ENCODE assay signal across 8 cellular contexts in the genomic region with DNA sequence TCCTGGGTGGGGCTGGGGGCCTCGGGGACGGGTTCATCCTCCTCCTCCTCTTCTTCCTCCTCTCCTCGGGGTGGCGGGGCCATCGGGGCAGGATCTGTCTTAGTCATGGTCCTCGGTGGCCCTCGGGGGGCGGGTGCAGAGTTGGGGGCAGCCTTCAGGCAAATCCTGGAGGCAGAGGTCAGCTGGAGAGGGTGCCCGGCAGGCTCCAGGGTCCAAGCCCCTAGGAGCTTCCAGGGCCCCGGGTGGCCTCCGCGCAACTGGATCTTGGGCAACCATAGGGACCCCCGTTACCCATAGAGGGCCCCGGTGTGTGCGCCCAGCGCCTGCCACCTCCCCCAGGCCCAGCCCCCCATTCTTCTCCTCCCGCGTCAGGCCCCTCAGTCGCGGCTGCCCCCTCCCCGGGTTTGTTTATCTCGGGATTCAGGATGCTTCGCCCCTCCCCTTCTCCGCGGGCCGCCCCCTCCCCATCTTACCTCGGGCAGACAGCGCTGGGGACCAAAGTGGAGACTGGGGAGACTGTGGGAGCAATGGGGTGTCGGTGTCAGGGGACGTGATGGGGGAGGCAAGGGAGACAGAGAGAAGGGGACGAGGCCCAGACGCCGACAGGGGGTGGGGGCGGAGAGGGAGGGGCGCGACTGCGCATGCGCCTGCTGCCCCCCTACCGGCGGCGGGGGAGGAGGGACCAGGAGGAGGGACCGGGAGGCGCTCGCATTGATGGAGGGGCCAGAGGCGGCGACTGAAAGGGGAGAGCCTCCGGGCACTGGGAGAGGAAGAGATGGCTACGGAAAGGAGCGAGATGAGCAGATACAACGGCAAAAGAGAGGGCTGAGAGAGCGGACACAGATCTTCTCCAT. TPM values are rescaled to one million over a fixed set of nuclear protein-coding genes. Genes with fewer than 3 reads are reported as not detected.
DNase-seq lines count a peak whose midpoint lies in the region; ATAC-seq and TF ChIP-seq lines count a peak whose summit lies in the region.

A gene with protein sequence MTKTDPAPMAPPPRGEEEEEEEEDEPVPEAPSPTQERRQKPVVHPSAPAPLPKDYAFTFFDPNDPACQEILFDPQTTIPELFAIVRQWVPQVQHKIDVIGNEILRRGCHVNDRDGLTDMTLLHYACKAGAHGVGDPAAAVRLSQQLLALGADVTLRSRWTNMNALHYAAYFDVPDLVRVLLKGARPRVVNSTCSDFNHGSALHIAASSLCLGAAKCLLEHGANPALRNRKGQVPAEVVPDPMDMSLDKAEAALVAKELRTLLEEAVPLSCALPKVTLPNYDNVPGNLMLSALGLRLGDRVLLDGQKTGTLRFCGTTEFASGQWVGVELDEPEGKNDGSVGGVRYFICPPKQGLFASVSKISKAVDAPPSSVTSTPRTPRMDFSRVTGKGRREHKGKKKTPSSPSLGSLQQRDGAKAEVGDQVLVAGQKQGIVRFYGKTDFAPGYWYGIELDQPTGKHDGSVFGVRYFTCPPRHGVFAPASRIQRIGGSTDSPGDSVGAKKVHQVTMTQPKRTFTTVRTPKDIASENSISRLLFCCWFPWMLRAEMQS (minus strand): TSS at position 623 of the 854 bp plus-strand sequence. CDS start 516 bp downstream, at position 107.

- H3K4me1 Mint-ChIP-seq in H9 (peaks cover 4 to 7% of the 10 kb centered on the region in 2 experiments; a peak in 3 of 4 replicates), activated B cell treated with CpG ODN at 0.5 μM for 24 hours (peaks cover 12% of the 10 kb centered on the region)

- no peak within 1 kb of the TSS for H2BK120ac ChIP-seq in H9 (ENCODE audit: low read depth, low read length, poor library complexity, severe bottlenecking)

- H3K36me3 Mint-ChIP-seq in H9 (ENCODE audit: insufficient read depth in 1 of 3, low read depth in 3 of 3) (peaks cover 0 to 13% (median 6%) of the 10 kb centered on the region in 3 experiments; a peak in 3 of 7 replicates), activated B cell treated with CpG ODN at 0.5 μM for 24 hours (ENCODE audit: low read depth) (peaks cover 8% of the 10 kb centered on the region)

- no peak within 1 kb of the TSS for H3K4ac ChIP-seq in H9 (ENCODE audit: low read depth, low read length)

- no peak within 1 kb of the TSS for H3K18ac ChIP-seq in H9 (ENCODE audit: insufficient read length, low read depth, low read length)

- no CpG with 5 or more reads among the region's 51 CpGs for WGBS in H9 (ENCODE audit: extremely low coverage, insufficient read length, low lambda C conversion rate)

- no peak within 1 kb of the TSS for H2BK12ac ChIP-seq in H9 (ENCODE audit: insufficient read length, low read depth, low read length)

- H3K79me2 ChIP-seq in H9 (ENCODE audit: insufficient read depth, low read length) = no peaks in the 10 kb centered on the region

- no peak within 1 kb of the TSS for H2BK15ac ChIP-seq in H9 (ENCODE audit: low read depth, low read length)

- H3K9ac ChIP-seq in H9 (ENCODE audit: extremely low read depth, insufficient read length, low read length) (no peak within 1 kb of the TSS), duodenal mucosa (ENCODE audit: low read depth in 1 of 2, low read length in 2 of 2) (peak within 1 kb of the TSS in 1 of 2 donors; percentile 33)

- H3K4me1 ChIP-seq in H9 (ENCODE audit: insufficient read depth, low read length) (no peaks in the 10 kb centered on the region; the same call in 1 of the 2 replicates), duodenal mucosa (ENCODE audit: control insufficient read depth in 1 of 2, insufficient read depth in 2 of 2, low read length in 2 of 2) (no peaks in the 10 kb centered on the region)

- H2AFZ ChIP-seq in H9 (ENCODE audit: low read length) = no peak within 1 kb of the TSS

- H4K91ac ChIP-seq in H9 (ENCODE audit: insufficient read length, low read depth, low read length) = no peak within 1 kb of the TSS

- H3T11ph ChIP-seq in H9 (ENCODE audit: low read length) = no peak within 1 kb of the TSS

- H3K27me3 ChIP-seq in H9 (ENCODE audit: insufficient read depth, low read length) (no peaks in the 10 kb centered on the region), duodenal mucosa (ENCODE audit: control insufficient read depth in 1 of 2, insufficient read depth in 2 of 2, low read length in 2 of 2) (no peaks in the 10 kb centered on the region)

- POLR2A ChIA-PET in AG04449 (lab: Yijun Ruan, JAX) (no interaction called here), activated B cell treated with CpG ODN at 0.5 μM for 24 hours (lab: Charles Lee) (no interaction called here)

- H3K4me2 ChIP-seq in H9 (ENCODE audit: insufficient read depth, insufficient read length, low read length) = peak within 1 kb of the TSS; percentile 37

- intact Hi-C loops in activated B cell treated with CpG ODN at 0.5 μM for 24 hours (cut with micrococcal nuclease) = no loop called here

- H3K9me3 ChIP-seq in H9 (ENCODE audit: control insufficient read depth, low read depth, low read length) (no peaks in the 10 kb centered on the region), duodenal mucosa (ENCODE audit: control insufficient read depth in 1 of 2, low read length in 2 of 2) (no peaks in the 10 kb centered on the region)

- H3K4me3 ChIP-seq in AG04449 (ENCODE audit: low read depth, low read length) = peak within 1 kb of the TSS; percentile 95
- H3K4me3 ChIP-seq in duodenal mucosa (ENCODE audit: low read depth in 1 of 2, low read length in 2 of 2) = peak within 1 kb of the TSS; percentile 47 to 55

- H2BK5ac ChIP-seq in H9 (ENCODE audit: insufficient read length, low read length) = no peak within 1 kb of the TSS

- H2BK20ac ChIP-seq in H9 (ENCODE audit: low read depth, low read length, poor library complexity, severe bottlenecking) = no peak within 1 kb of the TSS

- no peak within 1 kb of the TSS for H3K27ac ChIP-seq in H9 (ENCODE audit: insufficient read length, low read depth, low read length)
- H3K27ac ChIP-seq in duodenal mucosa (ENCODE audit: low read depth, low read length) = no peak within 1 kb of the TSS

- no peak within 1 kb of the TSS for H3K23ac ChIP-seq in H9 (ENCODE audit: insufficient read length, low read depth, low read length)

- H3K36me3 ChIP-seq in duodenal mucosa (ENCODE audit: control insufficient read depth in 1 of 2, insufficient read depth in 2 of 2, low read length in 2 of 2) = peaks cover 7 to 8% of the 10 kb centered on the region in 2 donors

- no peak for DNase-seq in AG04449 (ENCODE audit: low read depth, low spot score)
- DNase-seq in H9 = peak; percentile 83
- no peak for DNase-seq in activated B cell treated with CpG ODN at 0.5 μM for 24 hours
- DNase-seq in left lobe of liver (ENCODE audit: low spot score) = no peak
- DNase-seq in stimulated activated CD4-positive, alpha-beta T cell treated with anti-CD3 and anti-CD28 coated beads, Interleukin-1b, Interleukin-23, amount 100 ng/mL, for 48 hours = peak; percentile 38

- no peak within 1 kb of the TSS for H4K5ac ChIP-seq in H9 (ENCODE audit: insufficient read length, low read depth, low read length)

- H2AK5ac ChIP-seq in H9 (ENCODE audit: insufficient read length, low read length) = no peak within 1 kb of the TSS

- CTCF ChIA-PET in AG04449 (lab: Yijun Ruan, JAX) (interaction anchor here (0.6 kb wide), 1 partner anchor 28 kb away, joined by 3 read pairs; no protein-coding TSS in a partner anchor), activated B cell treated with CpG ODN at 0.5 μM for 24 hours (lab: Charles Lee) (no interaction called here)

- H3K27me3 Mint-ChIP-seq in H9 (ENCODE audit: low read depth) (peaks cover 12% of the 10 kb centered on the region), activated B cell treated with CpG ODN at 0.5 μM for 24 hours (peaks cover 1% of the 10 kb centered on the region)

- peak; percentile 11 for TF ChIP-seq CTCF in AG04449 (IDR thresholded peaks at IDR 0.05; ENCODE audit: insufficient read depth, low read length, missing control alignments)
- no peak; the same call in 2 of the 3 replicates for TF ChIP-seq CTCF in H9 (conservative IDR thresholded peaks at IDR 0.05)
- TF ChIP-seq CTCF in activated B cell treated with CpG ODN at 0.5 μM for 24 hours (IDR thresholded peaks at IDR 0.05) = no peak

- no peaks in the 10 kb centered on the region for H3K79me1 ChIP-seq in H9 (ENCODE audit: insufficient read depth, low read depth, low read length, poor library complexity, severe bottlenecking)

- H3K23me2 ChIP-seq in H9 (ENCODE audit: insufficient read length, low read depth, low read length, poor library complexity, severe bottlenecking) = peaks cover 12% of the 10 kb centered on the region

- peak; percentile 10 for ATAC-seq in activated B cell treated with CpG ODN at 0.5 μM for 24 hours (ENCODE audit: low read depth)
- ATAC-seq in left lobe of liver = peak; percentile 24
- ATAC-seq in GM19328 (IDR thresholded peaks at IDR 0.05; ENCODE audit: unreplicated experiment) = no peak
- ATAC-seq in HG03342 (IDR thresholded peaks at IDR 0.05; ENCODE audit: unreplicated experiment) = no peak

- no peak within 1 kb of the TSS for H4K8ac ChIP-seq in H9 (replicated peaks; ENCODE audit: insufficient read length, low read depth, low read length)

- H3K9me3 Mint-ChIP-seq in H9 (no peaks in the 10 kb centered on the region; a peak in 1 of 5 replicates), activated B cell treated with CpG ODN at 0.5 μM for 24 hours (no peaks in the 10 kb centered on the region)

- no peak within 1 kb of the TSS for H3K14ac ChIP-seq in H9 (ENCODE audit: insufficient read depth, low read length)

- no peaks in the 10 kb centered on the region for H4K20me1 ChIP-seq in H9 (ENCODE audit: control insufficient read depth, insufficient read depth, insufficient read length)

- no peak within 1 kb of the TSS for H3K56ac ChIP-seq in H9 (ENCODE audit: insufficient read length, low read depth, low read length)

- H3K4me3 Mint-ChIP-seq in H9 (peak within 1 kb of the TSS; percentile 85 to 89), activated B cell treated with CpG ODN at 0.5 μM for 24 hours (peak within 1 kb of the TSS; percentile 28)

- H3K27ac Mint-ChIP-seq in H9 = 0 out of 7 replicates have a peak within 1 kb of the TSS, but pooled peaks of 1 of the 3 experiments have one; percentile 48
- H3K27ac Mint-ChIP-seq in activated B cell treated with CpG ODN at 0.5 μM for 24 hours = no peak within 1 kb of the TSS

RNA-seq across cellular contexts. Expression of the gene that starts here (rescaled TPM):
- total RNA-seq in H9 (2021) (19.7 and 20.9 TPM in 2 replicates), activated B cell treated with CpG ODN at 0.5 μM for 24 hours (0.20 and 0.62 TPM in 2 replicates), left lobe of liver (1.3 TPM)

Comparison
In these comparisons a context has a peak if more than half of its experiments do, and no peak if none do; other contexts are left out.
1. Peak in ATAC-seq in activated B cell treated with CpG ODN at 0.5 μM for 24 hours; RNA of the gene not detected or under 1 TPM.
2. DNase-seq: peak in H9 (single experiment) and stimulated activated CD4-positive, alpha-beta T cell treated with anti-CD3 and anti-CD28 coated beads, Interleukin-1b, Interleukin-23, amount 100 ng/mL, for 48 hours (single experiment); none in AG04449 (single experiment), activated B cell treated with CpG ODN at 0.5 μM for 24 hours (single experiment) and left lobe of liver (single experiment).